8 cellular contexts compared by ENCODE assay signal in the genomic region with DNA sequence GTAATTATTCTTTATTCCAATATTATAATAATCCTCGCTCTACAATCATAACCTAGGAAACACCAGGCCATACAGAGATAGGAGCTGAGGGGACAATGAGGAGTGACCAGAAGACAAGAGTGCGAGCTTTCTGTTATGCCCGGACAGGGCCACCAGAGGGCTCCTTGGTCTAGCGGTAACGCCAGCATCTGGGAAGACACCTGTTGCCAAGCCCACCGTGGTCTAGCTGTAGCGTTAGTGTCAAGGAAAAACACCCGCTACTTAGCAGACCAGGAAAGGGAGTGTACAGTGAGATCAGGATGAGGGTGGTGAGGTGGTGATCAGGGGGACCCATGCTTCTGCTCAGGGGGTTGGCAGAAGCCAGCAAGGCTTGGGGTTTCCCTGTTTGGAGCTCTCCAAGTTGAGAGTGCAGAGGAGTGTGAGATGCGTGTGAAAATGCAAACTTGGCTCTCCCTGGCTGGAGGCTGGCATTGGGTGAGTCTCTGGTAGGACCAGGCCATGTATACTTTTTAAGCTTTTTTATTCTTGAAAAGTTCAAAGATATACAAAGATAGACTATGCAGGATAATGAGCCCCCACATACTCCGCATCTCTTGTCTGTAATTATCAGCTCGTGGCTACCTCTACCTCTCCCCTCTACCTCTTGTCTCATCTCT. TPM values are rescaled to one million over a fixed set of nuclear protein-coding genes. Genes with fewer than 3 reads are reported as not detected.
A peak's percentile ranks its signal among the peaks of the same experiment; 100 is the strongest.
DNase-seq lines count a peak whose midpoint lies in the region; ATAC-seq and TF ChIP-seq lines count a peak whose summit lies in the region.
"Not testable (repeated sequence)": the region's sequence is repeated elsewhere in the genome, so short reads cannot be mapped to it uniquely, and the experiment has no call there.

No MANE protein-coding gene starts in this region.

- not testable (repeated sequence) for BruUV-seq in OCI-LY7 (replicated peaks; lab: Mats Ljungman, UMichigan)

- H3K9me3 Mint-ChIP-seq in activated CD8-positive, alpha-beta T cell treated with anti-CD3 and anti-CD28 coated beads, Interleukin-2, amount 10 ng/mL, durations not matched to agents 7 days and 5 days (ENCODE audit: insufficient read depth), result not testable (repeated sequence)

- CTCF ChIA-PET in OCI-LY7 (lab: Charles Lee; ENCODE audit: unreplicated experiment); activated CD8-positive, alpha-beta T cell treated with anti-CD3 and anti-CD28 coated beads, Interleukin-2, amount 10 ng/mL, durations not matched to agents 7 days and 5 days (lab: Charles Lee): not testable (repeated sequence)

- TF ChIP-seq CTCF in DOHH2 (IDR thresholded peaks at IDR 0.05; ENCODE audit: low read depth, low read length, poor library complexity, severe bottlenecking) (peak; percentile 24), OCI-LY7 (conservative IDR thresholded peaks at IDR 0.05; ENCODE audit: low read length) (peak; percentile 30), brain microvascular endothelial cell (IDR thresholded peaks at IDR 0.05; ENCODE audit: low read depth, low read length, missing control alignments) (peak; percentile 50), gastroesophageal sphincter (IDR thresholded peaks at IDR 0.05) (peak in 3 of 4 experiments; percentile 36 to 56 (median 53)), lung (IDR thresholded peaks at IDR 0.05; ENCODE audit: control extremely low read depth, extremely low read depth) (peak; percentile 7), sigmoid colon (IDR thresholded peaks at IDR 0.05) (peak in 2 of 4 experiments; percentile 37 to 59), uterus (IDR thresholded peaks at IDR 0.05) (peak; percentile 14 to 46 (median 41))

- POLR2A ChIA-PET in OCI-LY7 (lab: Charles Lee); activated CD8-positive, alpha-beta T cell treated with anti-CD3 and anti-CD28 coated beads, Interleukin-2, amount 10 ng/mL, durations not matched to agents 7 days and 5 days (lab: Charles Lee): not testable (repeated sequence)

- not testable (repeated sequence) for TF ChIP-seq POLR2A in gastroesophageal sphincter (IDR thresholded peaks at IDR 0.05); sigmoid colon (IDR thresholded peaks at IDR 0.05); uterus (IDR thresholded peaks at IDR 0.05)

- not testable (repeated sequence) for H3K4me3 ChIP-seq in DOHH2 (ENCODE audit: low read length); OCI-LY7 (ENCODE audit: low read depth, low read length, poor library complexity, severe bottlenecking); brain microvascular endothelial cell (ENCODE audit: low read depth, low read length); gastroesophageal sphincter; lung; sigmoid colon; uterus

- H3K4me1 ChIP-seq in DOHH2 (ENCODE audit: control insufficient read depth, low read length); OCI-LY7 (ENCODE audit: insufficient read depth, low read length, poor library complexity, severe bottlenecking); gastroesophageal sphincter; lung (ENCODE audit: control insufficient read depth in 2 of 2, insufficient read depth in 2 of 2, low read length in 2 of 2); sigmoid colon; uterus: not testable (repeated sequence)

- ATAC-seq in activated CD8-positive, alpha-beta T cell treated with anti-CD3 and anti-CD28 coated beads, Interleukin-2, amount 10 ng/mL, durations not matched to agents 7 days and 5 days; gastroesophageal sphincter; lung (ENCODE audit: insufficient read depth, low FRiP score): not testable (repeated sequence)

- H3K27me3 Mint-ChIP-seq in activated CD8-positive, alpha-beta T cell treated with anti-CD3 and anti-CD28 coated beads, Interleukin-2, amount 10 ng/mL, durations not matched to agents 7 days and 5 days (ENCODE audit: low read depth), result not testable (repeated sequence)

- not testable (repeated sequence) for H3K9me2 ChIP-seq in DOHH2 (replicated peaks; ENCODE audit: control insufficient read depth, low read length); OCI-LY7 (ENCODE audit: insufficient read depth, low read length)

- not testable (repeated sequence) for H4K20me1 ChIP-seq in DOHH2 (ENCODE audit: control insufficient read depth, insufficient read depth, low read depth, low read length); OCI-LY7 (ENCODE audit: insufficient read depth, low read length)

- H3K36me3 Mint-ChIP-seq in activated CD8-positive, alpha-beta T cell treated with anti-CD3 and anti-CD28 coated beads, Interleukin-2, amount 10 ng/mL, durations not matched to agents 7 days and 5 days (ENCODE audit: low read depth), result not testable (repeated sequence)

- not testable (repeated sequence) for H2AFZ ChIP-seq in OCI-LY7 (ENCODE audit: low read length)

- not testable (repeated sequence) for TF ChIP-seq EP300 in gastroesophageal sphincter (IDR thresholded peaks at IDR 0.05); sigmoid colon (IDR thresholded peaks at IDR 0.05)

- H3K4me3 Mint-ChIP-seq in activated CD8-positive, alpha-beta T cell treated with anti-CD3 and anti-CD28 coated beads, Interleukin-2, amount 10 ng/mL, durations not matched to agents 7 days and 5 days, result not testable (repeated sequence)

- H3K36me3 ChIP-seq in DOHH2 (ENCODE audit: control insufficient read depth, low read length); OCI-LY7 (ENCODE audit: insufficient read depth, low read length); brain microvascular endothelial cell (replicated peaks); gastroesophageal sphincter; lung (ENCODE audit: control insufficient read depth in 2 of 2, insufficient read depth in 2 of 2, low read length in 2 of 2); sigmoid colon; uterus: not testable (repeated sequence)

- not testable (repeated sequence) for H3K27ac ChIP-seq in DOHH2 (ENCODE audit: low read depth, low read length); OCI-LY7 (ENCODE audit: low read depth, low read length, poor library complexity, severe bottlenecking); brain microvascular endothelial cell; gastroesophageal sphincter; lung (ENCODE audit: low read depth in 1 of 2, low read length in 1 of 2); sigmoid colon; uterus

- H3K79me2 ChIP-seq in DOHH2 (ENCODE audit: control insufficient read depth, low read length); OCI-LY7 (ENCODE audit: insufficient read depth, low read depth, low read length): not testable (repeated sequence)

- intact Hi-C loops in OCI-LY7 (cut with micrococcal nuclease; ENCODE audit: unreplicated experiment); sigmoid colon (cut with DNase I); uterus (cut with DNase I; ENCODE audit: low total_unique reads): not testable (repeated sequence)

- not testable (repeated sequence) for H3K27me3 ChIP-seq in DOHH2 (ENCODE audit: control insufficient read depth, low read length); brain microvascular endothelial cell (replicated peaks); gastroesophageal sphincter; lung (ENCODE audit: control insufficient read depth, insufficient read depth); sigmoid colon; uterus

- not testable (repeated sequence) for H3K27ac Mint-ChIP-seq in activated CD8-positive, alpha-beta T cell treated with anti-CD3 and anti-CD28 coated beads, Interleukin-2, amount 10 ng/mL, durations not matched to agents 7 days and 5 days

- DNase-seq in OCI-LY7 (ENCODE audit: low spot score); lung (ENCODE audit: low spot score): not testable (repeated sequence)
- DNase-seq in activated CD8-positive, alpha-beta T cell treated with anti-CD3 and anti-CD28 coated beads, Interleukin-2, amount 10 ng/mL, durations not matched to agents 7 days and 5 days, result peak; percentile 34
- DNase-seq in brain microvascular endothelial cell, result peak; percentile 49
- peak; percentile 61 for DNase-seq in sigmoid colon
- DNase-seq in uterus, result peak; percentile 55 to 57

- H3K4me1 Mint-ChIP-seq in activated CD8-positive, alpha-beta T cell treated with anti-CD3 and anti-CD28 coated beads, Interleukin-2, amount 10 ng/mL, durations not matched to agents 7 days and 5 days (ENCODE audit: low read depth), result not testable (repeated sequence)

- not testable (repeated sequence) for H3K9me3 ChIP-seq in DOHH2 (ENCODE audit: control insufficient read depth, insufficient read depth, low read length); OCI-LY7 (ENCODE audit: low read length); gastroesophageal sphincter; lung (ENCODE audit: control insufficient read depth in 2 of 2, insufficient read depth in 1 of 2, low read length in 1 of 2); sigmoid colon; uterus

- WGBS in gastroesophageal sphincter (ENCODE audit: low coverage in 1 of 2), 2 donors, result 13% methylated on average over 3 of the region's 11 CpGs; no CpG with 5 or more reads in 1 of the 2 donors
- 5 to 8% methylated on average over 6 to 8 of the region's 11 CpGs for WGBS in lung, 2 donors
- WGBS in sigmoid colon, 2 donors, result 3 to 9% methylated on average over 8 of the region's 11 CpGs

- H3F3A ChIP-seq in DOHH2 (ENCODE audit: control insufficient read depth, insufficient read depth), result not testable (repeated sequence)

- not testable (repeated sequence) for H3K4me2 ChIP-seq in DOHH2 (ENCODE audit: low read length); OCI-LY7 (ENCODE audit: low read length)

- in situ Hi-C loops in brain microvascular endothelial cell (cut with HindIII; ENCODE audit: low pct_ligation_motif_present, low sequenced_read_pairs), result not testable (repeated sequence)

RNA-seq across cellular contexts. Expression of a gene that starts 1.4 kb away (rescaled TPM):
- 58.1 and 62.4 TPM in 2 replicates for total RNA-seq in OCI-LY7 (2014; rRNA removed; shearing (Covaris generic))
- 62.9 and 68.6 TPM in 2 replicates for total RNA-seq in OCI-LY7 (2022)
- total RNA-seq in activated CD8-positive, alpha-beta T cell treated with anti-CD3 and anti-CD28 coated beads, Interleukin-2, amount 10 ng/mL, durations not matched to agents 7 days and 5 days, result 10 to 100 TPM; 55.7 to 62.0 TPM
- 10 to 100 TPM in 3 of 4 donors, 1 to 10 TPM in 1; 6.7 to 24.1 (median 19.9) TPM for total RNA-seq in gastroesophageal sphincter
- 10 to 100 TPM; 10.3 to 45.0 TPM for total RNA-seq in lung
- polyA plus RNA-seq in lung, result 100 to 1,000 TPM in 1 of 2 donors, 10 to 100 TPM in 1; 66.2 to 151 TPM
- 10 to 100 TPM in 3 of 4 donors, 1 to 10 TPM in 1; 9.9 to 29.3 (median 20.5) TPM for total RNA-seq in sigmoid colon
- polyA plus RNA-seq in sigmoid colon, result 100 to 1,000 TPM in 2 of 3 donors, 10 to 100 TPM in 1; 75.1 to 190 (median 166) TPM
- total RNA-seq in uterus, result 10 to 100 TPM in 3 of 4 donors, 1 to 10 TPM in 1; 8.2 to 38.8 (median 14.0) TPM

RNA-seq across cellular contexts. Expression of a gene that starts 15.3 kb away (rescaled TPM):
- 63.1 and 68.2 TPM in 2 replicates for total RNA-seq in OCI-LY7 (2014; rRNA removed; shearing (Covaris generic))
- total RNA-seq in OCI-LY7 (2022) (37.7 and 39.1 TPM in 2 replicates), gastroesophageal sphincter (10 to 100 TPM in 3 of 4 donors, 1 to 10 TPM in 1; 7.5 to 24.4 (median 12.3) TPM), lung (10 to 100 TPM; 23.5 to 28.4 TPM), sigmoid colon (10 to 100 TPM in 1 of 4 donors, 1 to 10 TPM in 3; 7.2 to 19.4 (median 8.8) TPM), uterus (10 to 100 TPM; 16.7 to 25.6 (median 22.4) TPM)
- total RNA-seq in activated CD8-positive, alpha-beta T cell treated with anti-CD3 and anti-CD28 coated beads, Interleukin-2, amount 10 ng/mL, durations not matched to agents 7 days and 5 days, result 10 to 100 TPM; 16.7 to 21.7 TPM
- polyA plus RNA-seq in lung (10 to 100 TPM; 12.3 to 31.5 TPM), sigmoid colon (10 to 100 TPM; 13.4 to 18.8 (median 16.2) TPM)

RNA-seq across cellular contexts. Expression of a gene that starts 15.4 kb away (rescaled TPM):
- 17.5 and 23.6 TPM in 2 replicates for total RNA-seq in OCI-LY7 (2014; rRNA removed; shearing (Covaris generic))
- total RNA-seq in OCI-LY7 (2022) (12.1 and 13.3 TPM in 2 replicates), gastroesophageal sphincter (10 to 100 TPM in 3 of 4 donors, 1 to 10 TPM in 1; 9.7 to 31.6 (median 14.8) TPM), lung (10 to 100 TPM; 10.2 to 13.8 TPM), sigmoid colon (10 to 100 TPM in 3 of 4 donors, 1 to 10 TPM in 1; 8.0 to 26.7 (median 15.5) TPM), uterus (10 to 100 TPM in 3 of 4 donors, 1 to 10 TPM in 1; 8.7 to 31.3 (median 15.8) TPM)
- 10 to 100 TPM; 10.8 to 11.1 TPM for total RNA-seq in activated CD8-positive, alpha-beta T cell treated with anti-CD3 and anti-CD28 coated beads, Interleukin-2, amount 10 ng/mL, durations not matched to agents 7 days and 5 days
- polyA plus RNA-seq in lung (10 to 100 TPM in 1 of 2 donors, 1 to 10 TPM in 1; 7.9 to 10.3 TPM), sigmoid colon (10 to 100 TPM in 2 of 3 donors, 1 to 10 TPM in 1; 9.2 to 10.2 (median 10.2) TPM)

RNA-seq across cellular contexts. Expression of a gene that starts 37.5 kb away (rescaled TPM):
- total RNA-seq in OCI-LY7 (2014; rRNA removed; shearing (Covaris generic)), result 7.2 and 8.2 TPM in 2 replicates
- 12.8 and 18.1 TPM in 2 replicates for total RNA-seq in OCI-LY7 (2022)
- total RNA-seq in activated CD8-positive, alpha-beta T cell treated with anti-CD3 and anti-CD28 coated beads, Interleukin-2, amount 10 ng/mL, durations not matched to agents 7 days and 5 days, result 10 to 100 TPM; 18.9 to 21.1 TPM
- 10 to 100 TPM in 1 of 4 donors, 1 to 10 TPM in 3; 6.1 to 34.3 (median 8.8) TPM for total RNA-seq in gastroesophageal sphincter
- 10 to 100 TPM in 1 of 2 donors, 1 to 10 TPM in 1; 9.7 to 11.4 TPM for total RNA-seq in lung
- 10 to 100 TPM in 1 of 2 donors, 1 to 10 TPM in 1; 7.3 to 24.6 TPM for polyA plus RNA-seq in lung
- total RNA-seq in sigmoid colon, result 10 to 100 TPM in 2 of 4 donors, 1 to 10 TPM in 2; 2.5 to 39.1 (median 12.9) TPM
- 10 to 100 TPM; 11.4 to 24.4 (median 16.6) TPM for polyA plus RNA-seq in sigmoid colon
- 10 to 100 TPM; 10.8 to 59.0 (median 21.2) TPM for total RNA-seq in uterus

RNA-seq across cellular contexts. Expression of a gene that starts 46.7 kb away (rescaled TPM):
- total RNA-seq in OCI-LY7 (2014; rRNA removed; shearing (Covaris generic)), result 130 and 149 TPM in 2 replicates
- total RNA-seq in OCI-LY7 (2022) (230 and 263 TPM in 2 replicates), gastroesophageal sphincter (10 to 100 TPM in 1 of 4 donors, 1 to 10 TPM in 3; 3.3 to 15.6 (median 6.7) TPM), lung (10 to 100 TPM; 15.0 to 39.8 TPM), sigmoid colon (10 to 100 TPM in 2 of 4 donors, 1 to 10 TPM in 2; 6.4 to 15.8 (median 11.1) TPM), uterus (10 to 100 TPM; 15.6 to 48.9 (median 39.0) TPM)
- 10 to 100 TPM; 72.5 to 72.8 TPM for total RNA-seq in activated CD8-positive, alpha-beta T cell treated with anti-CD3 and anti-CD28 coated beads, Interleukin-2, amount 10 ng/mL, durations not matched to agents 7 days and 5 days
- polyA plus RNA-seq in lung (10 to 100 TPM in 1 of 2 donors, 1 to 10 TPM in 1; 7.6 to 48.9 TPM), sigmoid colon (10 to 100 TPM in 1 of 3 donors, 1 to 10 TPM in 2; 1.4 to 38.7 (median 3.6) TPM)
